Comparison of ENCODE assay signal across 1 cellular context in genomic region chr19:954672-955494, GRCh38.
TF ChIP-seq lines count a peak whose summit lies in the region.

No MANE protein-coding gene starts in this region.

TF ChIP-seq in K562, 482 proteins besides CTCF, POLR2A, EP300 and RAD21 (continued from another document and continues in another):
- TF ChIP-seq MLLT1 (IDR thresholded peaks at IDR 0.05) = peak in 1 of 2 experiments; percentile 96; a peak in 2 of 4 replicates
- TF ChIP-seq PHF21A (IDR thresholded peaks at IDR 0.05; ENCODE audit: borderline replicate concordance, low read depth) = peak; percentile 98
- 0 out of 4 replicates have a peak, but pooled peaks of 1 of the 2 experiments have one; percentile 11 for TF ChIP-seq SIN3A (IDR thresholded peaks at IDR 0.05; ENCODE audit: borderline replicate concordance in 2 of 2, control insufficient read depth in 1 of 2, low read depth in 2 of 2, low read length in 2 of 2)
- TF ChIP-seq YY1 (IDR thresholded peaks at IDR 0.05; ENCODE audit: borderline replicate concordance in 1 of 3, control insufficient read depth in 1 of 3, extremely low read depth in 1 of 3, insufficient read depth in 3 of 3, insufficient read length in 1 of 3, insufficient replicate concordance in 2 of 3, low read depth in 1 of 3, low read length in 2 of 3) = peak in 2 of 3 experiments; percentile 23 to 38
- no peak for TF ChIP-seq BRCA1 (IDR thresholded peaks at IDR 0.05)
- TF ChIP-seq BRCA1 (CRISPR knock-in tag; IDR thresholded peaks at IDR 0.05) = no peak
- TF ChIP-seq ZNF592 (IDR thresholded peaks at IDR 0.05) = peak; percentile 38; the same call in 1 of the 2 replicates
- TF ChIP-seq ETS2 (tag; IDR thresholded peaks at IDR 0.05; ENCODE audit: borderline replicate concordance, poor library complexity, severe bottlenecking) = no peak
- TF ChIP-seq SRF (CRISPR knock-in tag; IDR thresholded peaks at IDR 0.05) = peak in 1 of 2 experiments; percentile 39; a peak in 1 of 4 replicates
- TF ChIP-seq CTBP1 (IDR thresholded peaks at IDR 0.05; ENCODE audit: borderline replicate concordance) = peak; percentile 42
- peak in 1 of 2 experiments; percentile 69; a peak in 3 of 4 replicates for TF ChIP-seq MNT (conservative IDR thresholded peaks at IDR 0.05)
- peak; percentile 61; the same call in 1 of the 2 replicates for TF ChIP-seq BHLHE40 (IDR thresholded peaks at IDR 0.05; ENCODE audit: low read length)
- TF ChIP-seq NR2C1 (IDR thresholded peaks at IDR 0.05) = peak; percentile 23; the same call in 1 of the 2 replicates
- TF ChIP-seq NR2C1 (tag; IDR thresholded peaks at IDR 0.05) = no peak
- TF ChIP-seq ZFX (CRISPR knock-in tag; IDR thresholded peaks at IDR 0.05) = peak; percentile 67
- TF ChIP-seq ZNF263 (CRISPR knock-in tag; IDR thresholded peaks at IDR 0.05; ENCODE audit: borderline replicate concordance) = peak; percentile 34; the same call in 1 of the 2 replicates
- TF ChIP-seq SP1 (CRISPR knock-in tag; IDR thresholded peaks at IDR 0.05) = 0 out of 2 replicates have a peak, but pooled peaks have one; percentile 29
- TF ChIP-seq CHD1 (IDR thresholded peaks at IDR 0.05; ENCODE audit: low read length) = no peak
- peak; percentile 50 for TF ChIP-seq CREM (IDR thresholded peaks at IDR 0.05; ENCODE audit: low read depth)
- no peak for TF ChIP-seq POLR2H (tag; IDR thresholded peaks at IDR 0.05; ENCODE audit: low read depth)
- peak; percentile 44; the same call in 1 of the 2 replicates for TF ChIP-seq FOXM1 (IDR thresholded peaks at IDR 0.05; ENCODE audit: low read depth)
- no peak for TF ChIP-seq FOXM1 (CRISPR knock-in tag; IDR thresholded peaks at IDR 0.05; ENCODE audit: low read depth)
- peak; percentile 65 to 75 for TF ChIP-seq KDM1A (IDR thresholded peaks at IDR 0.05)
- peak; percentile 48 for TF ChIP-seq HMGN3 (IDR thresholded peaks at IDR 0.05; ENCODE audit: borderline replicate concordance, extremely low read depth, insufficient read length, low read depth, low read length)
- TF ChIP-seq ARID1B (IDR thresholded peaks at IDR 0.05) = peak; percentile 88
- TF ChIP-seq DPF2 (IDR thresholded peaks at IDR 0.05) = peak; percentile 82
- peak; percentile 31; the same call in 1 of the 2 replicates for TF ChIP-seq MTA1 (IDR thresholded peaks at IDR 0.05; ENCODE audit: borderline replicate concordance)
- peak; percentile 100 for TF ChIP-seq PTBP1 (IDR thresholded peaks at IDR 0.05; ENCODE audit: low read depth, low read length)
- TF ChIP-seq SMARCE1 (IDR thresholded peaks at IDR 0.05) = peak; percentile 76
- TF ChIP-seq ZBTB17 (CRISPR knock-in tag; IDR thresholded peaks at IDR 0.05) = peak; percentile 34
- TF ChIP-seq MAZ (CRISPR knock-in tag; conservative IDR thresholded peaks at IDR 0.05 in 1 of 2, IDR thresholded peaks at IDR 0.05 in 1 of 2) = peak; percentile 60 to 83; a peak in 3 of 4 replicates
- peak; percentile 38; the same call in 1 of the 2 replicates for TF ChIP-seq ZBTB40 (IDR thresholded peaks at IDR 0.05)
- TF ChIP-seq ZBTB40 (CRISPR knock-in tag; IDR thresholded peaks at IDR 0.05) = no peak
- TF ChIP-seq RBM25 (IDR thresholded peaks at IDR 0.05; ENCODE audit: low read depth, low read length, severe bottlenecking) = peak; percentile 99
- peak; percentile 26; the same call in 1 of the 2 replicates for TF ChIP-seq PHF8 (IDR thresholded peaks at IDR 0.05; ENCODE audit: borderline replicate concordance, low read length)
- TF ChIP-seq SNAPC5 (CRISPR knock-in tag; IDR thresholded peaks at IDR 0.05) = no peak
- no peak for TF ChIP-seq THAP7 (CRISPR knock-in tag; IDR thresholded peaks at IDR 0.05)
- TF ChIP-seq XRCC3 (IDR thresholded peaks at IDR 0.05) = no peak
- TF ChIP-seq CBFA2T2 (conservative IDR thresholded peaks at IDR 0.05) = peak; percentile 60
- TF ChIP-seq POLR2G (IDR thresholded peaks at IDR 0.05; ENCODE audit: low read depth, low read length) = peak; percentile 70
- no peak for TF ChIP-seq BRD4 (IDR thresholded peaks at IDR 0.05)
- TF ChIP-seq FOSL1 (tag; conservative IDR thresholded peaks at IDR 0.05) = 0 out of 2 replicates have a peak, but pooled peaks have one; percentile 13
- TF ChIP-seq ZNF707 (CRISPR knock-in tag; conservative IDR thresholded peaks at IDR 0.05) = no peak
- 0 out of 2 replicates have a peak, but pooled peaks have one; percentile 50 for TF ChIP-seq ZNF449 (CRISPR knock-in tag; IDR thresholded peaks at IDR 0.05)
- peak; percentile 74 for TF ChIP-seq ESRRA (IDR thresholded peaks at IDR 0.05; ENCODE audit: borderline replicate concordance, low read depth)
- 0 out of 2 replicates have a peak, but pooled peaks have one; percentile 49 for TF ChIP-seq ZNF766 (CRISPR knock-in tag; conservative IDR thresholded peaks at IDR 0.05)
- TF ChIP-seq ZNF146 (CRISPR knock-in tag; IDR thresholded peaks at IDR 0.05; ENCODE audit: unreplicated experiment) = no peak
- TF ChIP-seq RNF2 (IDR thresholded peaks at IDR 0.05) = no peak
- TF ChIP-seq RB1 (IDR thresholded peaks at IDR 0.05; ENCODE audit: low read depth) = peak; percentile 47; the same call in 1 of the 2 replicates
- peak; percentile 60 for TF ChIP-seq RBBP5 (IDR thresholded peaks at IDR 0.05; ENCODE audit: borderline replicate concordance, insufficient read depth, low read length, poor library complexity, severe bottlenecking)
